8 cellular contexts compared by ENCODE assay signal in genomic region chrX:5903586-5903985, GRCh38.
DNase-seq lines count a peak whose midpoint lies in the region; FAIRE-seq and TF ChIP-seq lines count a peak whose summit lies in the region.
"Not testable (repeated sequence)": the region's sequence is repeated elsewhere in the genome, so short reads cannot be mapped to it uniquely, and the experiment has no call there.

No MANE protein-coding gene starts in this region.

- TF ChIP-seq CTCF in bronchial epithelial cell (IDR thresholded peaks at IDR 0.05; ENCODE audit: insufficient read depth, low read length, severe bottlenecking): not testable (repeated sequence)

- not testable (repeated sequence) for H3K27me3 ChIP-seq in bronchial epithelial cell (ENCODE audit: control insufficient read depth, insufficient read depth, low read length)

- H3K4me3 ChIP-seq in bronchial epithelial cell (ENCODE audit: low read depth, low read length): not testable (repeated sequence)

- FAIRE-seq in bronchial epithelial cell (lab: Jason Lieb, UNC): peak; percentile 99

- peak; percentile 34 for DNase-seq in G401 (ENCODE audit: low spot score)
- DNase-seq in bronchial epithelial cell (ENCODE audit: low read depth): not testable (repeated sequence)
- peak; percentile 21 for DNase-seq in cerebellar cortex (ENCODE audit: low spot score)
- DNase-seq in cerebellum (ENCODE audit: low spot score): peak; percentile 3
- peak; percentile 26 for DNase-seq in globus pallidus (ENCODE audit: low spot score)
- DNase-seq in midbrain (lab: John Stamatoyannopoulos, UW): peak; percentile 9
- peak; percentile 9 for DNase-seq in putamen (ENCODE audit: low spot score)
- peak; percentile 12 for DNase-seq in superior temporal gyrus (ENCODE audit: extremely low spot score)

- not testable (repeated sequence) for H3K36me3 ChIP-seq in bronchial epithelial cell (ENCODE audit: control insufficient read depth, insufficient read depth, low read length)

- in situ Hi-C loops in G401 (cut with HindIII; ENCODE audit: low sequenced_read_pairs): not testable (repeated sequence)
